Comparison of ENCODE assay signal across 9 cellular contexts in the genomic region with DNA sequence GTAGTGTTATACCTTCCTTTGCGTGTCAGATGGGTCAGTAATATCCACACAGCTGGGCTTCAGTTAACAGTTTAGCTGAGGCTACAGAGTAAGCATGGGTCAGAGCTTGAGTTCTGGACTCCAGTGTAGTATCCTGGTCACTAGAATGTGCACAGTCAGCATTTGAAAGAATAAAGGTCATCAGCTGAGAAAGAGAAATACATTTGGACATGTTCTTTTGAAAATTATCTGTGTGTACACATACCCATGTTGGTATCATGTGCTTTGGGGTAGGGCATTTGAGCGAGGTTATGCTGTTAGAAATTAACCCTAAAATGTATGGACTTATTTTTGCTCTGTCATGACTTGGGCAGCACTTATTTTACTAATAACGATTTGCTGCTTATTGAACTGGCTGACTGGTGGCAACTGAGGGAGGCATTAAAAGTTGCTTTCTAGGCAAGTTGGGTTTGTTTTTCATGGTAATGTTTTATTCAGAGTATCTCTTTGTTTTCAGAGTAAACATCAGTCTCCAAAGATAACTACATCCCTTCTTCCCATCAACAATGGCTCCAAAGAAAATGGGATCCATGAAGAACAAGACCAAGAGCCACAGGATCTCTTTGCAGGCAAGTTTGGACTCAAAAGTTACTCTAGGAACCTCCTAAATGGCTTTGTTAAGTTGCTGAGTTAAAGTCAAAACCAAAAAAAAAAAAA. TPM values are rescaled to one million over a fixed set of nuclear protein-coding genes. Genes with fewer than 3 reads are reported as not detected.
DNase-seq lines count a peak whose midpoint lies in the region; TF ChIP-seq lines count a peak whose summit lies in the region.
"Had no signal": no experiment of that assay in that cellular context is flagged by ENCODE, and none has a peak within 500 bp of the region (broad histone marks: within the 10 kb centered on the region; RNA-seq: fewer than 3 reads in every experiment).

No MANE protein-coding gene starts in this region.

- no peak overlapping the region for H3K4me3 Mint-ChIP-seq in activated naive CD8-positive, alpha-beta T cell
- H3K4me3 Mint-ChIP-seq in activated naive CD8-positive, alpha-beta T cell treated with anti-CD3 and anti-CD28 coated beads for 36 hours, result no peak overlapping the region

- H2AFZ ChIP-seq in hepatocyte, result no peak overlapping the region

- peaks cover 16% of the 10 kb centered on the region for H4K20me1 ChIP-seq in hepatocyte (ENCODE audit: insufficient read depth, poor library complexity, severe bottlenecking)

- H3K9ac ChIP-seq in subcutaneous abdominal adipose tissue (ENCODE audit: low read length in 5 of 5), result peak overlapping the region in 1 of 5 donors; percentile 46

- peak overlapping the region; percentile 54 for H3K4me2 ChIP-seq in hepatocyte

- H3K9me2 ChIP-seq in hepatocyte (replicated peaks; ENCODE audit: insufficient read depth), result no peaks in the 10 kb centered on the region

- peaks cover 85% of the 10 kb centered on the region for H3K79me2 ChIP-seq in hepatocyte

- H3K36me3 ChIP-seq in hepatocyte (replicated peaks; ENCODE audit: insufficient read depth, low read depth) (no peaks in the 10 kb centered on the region), subcutaneous abdominal adipose tissue (ENCODE audit: control insufficient read depth in 5 of 5, insufficient read depth in 5 of 5, low read length in 5 of 5) (peaks cover 31 to 46% (median 35%) of the 10 kb centered on the region in 5 donors)

- peak overlapping the region; percentile 2 for H3K27ac Mint-ChIP-seq in activated naive CD8-positive, alpha-beta T cell
- H3K27ac Mint-ChIP-seq in activated naive CD8-positive, alpha-beta T cell treated with anti-CD3 and anti-CD28 coated beads for 36 hours, result no peak overlapping the region

- no peak overlapping the region for H3K4me3 ChIP-seq in hepatocyte
- H3K4me3 ChIP-seq in subcutaneous abdominal adipose tissue (ENCODE audit: low read depth in 1 of 5, low read length in 5 of 5), result no peak overlapping the region
- H3K4me3 ChIP-seq: sigmoid colon had no signal

- peak overlapping the region; percentile 66 for H3K27ac ChIP-seq in hepatocyte
- H3K27ac ChIP-seq in subcutaneous abdominal adipose tissue (ENCODE audit: low read depth, low read length), result peak overlapping the region; percentile 49
- H3K27ac ChIP-seq: sigmoid colon had no signal

- peaks cover 32% of the 10 kb centered on the region for H3K4me1 Mint-ChIP-seq in activated naive CD8-positive, alpha-beta T cell (ENCODE audit: low read depth)
- H3K4me1 Mint-ChIP-seq in activated naive CD8-positive, alpha-beta T cell treated with anti-CD3 and anti-CD28 coated beads for 36 hours, result peaks cover 30% of the 10 kb centered on the region

- no peaks in the 10 kb centered on the region for H3K27me3 Mint-ChIP-seq in activated naive CD8-positive, alpha-beta T cell
- no peaks in the 10 kb centered on the region for H3K27me3 Mint-ChIP-seq in activated naive CD8-positive, alpha-beta T cell treated with anti-CD3 and anti-CD28 coated beads for 36 hours

- no peaks in the 10 kb centered on the region for H3K9me3 Mint-ChIP-seq in activated naive CD8-positive, alpha-beta T cell (ENCODE audit: low read depth)
- H3K9me3 Mint-ChIP-seq in activated naive CD8-positive, alpha-beta T cell treated with anti-CD3 and anti-CD28 coated beads for 36 hours, result no peaks in the 10 kb centered on the region

- no peak for TF ChIP-seq CTCF in hepatocyte (IDR thresholded peaks at IDR 0.05; ENCODE audit: poor library complexity)

- H3K27me3 ChIP-seq in hepatocyte (no peaks in the 10 kb centered on the region), subcutaneous abdominal adipose tissue (ENCODE audit: control insufficient read depth in 5 of 5, insufficient read depth in 4 of 5, low read length in 5 of 5) (no peaks in the 10 kb centered on the region)
- H3K27me3 ChIP-seq: sigmoid colon had no signal

- 51% methylated on average over 3 of the region's 3 CpGs for WGBS in hepatocyte (ENCODE audit: low lambda C conversion rate, missing lambda C conversion rate)

- no peak for DNase-seq in activated naive CD8-positive, alpha-beta T cell treated with anti-CD3 and anti-CD28 coated beads for 36 hours
- peak; percentile 50 for DNase-seq in hepatocyte (ENCODE audit: low spot score)
- DNase-seq in cerebellum (ENCODE audit: low spot score), result no peak
- no peak for DNase-seq in Kasumi-1 (lab: John Stamatoyannopoulos, UW)
- DNase-seq: activated CD4-positive, alpha-beta T cell treated with anti-CD3 and anti-CD28 coated beads for 1 hour; EL; sigmoid colon had no signal

- H3K9me3 ChIP-seq in hepatocyte (ENCODE audit: low read depth) (no peaks in the 10 kb centered on the region), subcutaneous abdominal adipose tissue (ENCODE audit: control insufficient read depth in 5 of 5, low read length in 5 of 5) (no peaks in the 10 kb centered on the region)
- H3K9me3 ChIP-seq: sigmoid colon had no signal

- H3K4me1 ChIP-seq in hepatocyte (ENCODE audit: insufficient read depth) (peaks cover 31% of the 10 kb centered on the region), subcutaneous abdominal adipose tissue (ENCODE audit: control insufficient read depth in 5 of 5, insufficient read depth in 5 of 5, low read length in 5 of 5) (peaks cover 3 to 34% (median 24%) of the 10 kb centered on the region in 5 donors)

- H3K36me3 Mint-ChIP-seq in activated naive CD8-positive, alpha-beta T cell, result peaks cover 2% of the 10 kb centered on the region
- peaks cover 20% of the 10 kb centered on the region for H3K36me3 Mint-ChIP-seq in activated naive CD8-positive, alpha-beta T cell treated with anti-CD3 and anti-CD28 coated beads for 36 hours

RNA-seq across cellular contexts. Expression of a gene that starts 16.4 kb away (rescaled TPM):
- 10 to 100 TPM; 79.8 to 88.6 TPM for total RNA-seq in activated naive CD8-positive, alpha-beta T cell treated with anti-CD3 and anti-CD28 coated beads for 36 hours
- total RNA-seq in hepatocyte, result 64.9 and 73.9 TPM in 2 replicates
- polyA plus RNA-seq in hepatocyte, result 95.3 and 103 TPM in 2 replicates
- 40.0 TPM for total RNA-seq in cerebellum

RNA-seq across cellular contexts. Expression of a gene that starts 18.6 kb away (rescaled TPM):
- total RNA-seq in activated naive CD8-positive, alpha-beta T cell treated with anti-CD3 and anti-CD28 coated beads for 36 hours, result 10 to 100 TPM; 95.2 to 99.2 TPM
- total RNA-seq in hepatocyte (228 and 247 TPM in 2 replicates), cerebellum (33.6 TPM)
- 193 and 256 TPM in 2 replicates for polyA plus RNA-seq in hepatocyte

RNA-seq across cellular contexts. Expression of a gene that starts 39.3 kb away (rescaled TPM):
- under 1 TPM; 0.42 to 0.74 TPM for total RNA-seq in activated naive CD8-positive, alpha-beta T cell treated with anti-CD3 and anti-CD28 coated beads for 36 hours
- total RNA-seq in hepatocyte (4.3 and 7.7 TPM in 2 replicates), cerebellum (8.3 TPM)
- polyA plus RNA-seq in hepatocyte, result 6.3 and 7.5 TPM in 2 replicates

RNA-seq across cellular contexts. Expression of a gene that starts 50.6 kb away (rescaled TPM):
- total RNA-seq in activated naive CD8-positive, alpha-beta T cell treated with anti-CD3 and anti-CD28 coated beads for 36 hours, result 100 to 1,000 TPM; 315 to 318 TPM
- total RNA-seq in hepatocyte, result 799 and 814 TPM in 2 replicates
- polyA plus RNA-seq in hepatocyte, result 1,542 and 1,693 TPM in 2 replicates
- total RNA-seq in cerebellum, result 98.6 TPM
